Comparison of ENCODE assay signal across 1 cellular context in genomic region chr3:125003369-125003853, GRCh38.
TF ChIP-seq lines count a peak whose summit lies in the region.

No MANE protein-coding gene starts in this region.

TF ChIP-seq in IMR-90, 13 proteins besides CTCF, POLR2A, EP300 and RAD21 (continued from another document):
- TF ChIP-seq RFX5 (IDR thresholded peaks at IDR 0.05; ENCODE audit: low read depth, low read length): no peak
- TF ChIP-seq CEBPB (IDR thresholded peaks at IDR 0.05; ENCODE audit: low read depth, low read length): no peak
- no peak for TF ChIP-seq NFE2L2 (IDR thresholded peaks at IDR 0.05; ENCODE audit: low read depth, low read length)
- TF ChIP-seq MXI1 (IDR thresholded peaks at IDR 0.05; ENCODE audit: borderline replicate concordance, low read depth, low read length): no peak
- no peak for TF ChIP-seq USF2 (IDR thresholded peaks at IDR 0.05; ENCODE audit: low read depth, low read length)
- TF ChIP-seq FOS (IDR thresholded peaks at IDR 0.05; ENCODE audit: low read depth, low read length): no peak
- no peak for TF ChIP-seq ELK1 (IDR thresholded peaks at IDR 0.05; ENCODE audit: borderline replicate concordance, low read depth, low read length)
- no peak for TF ChIP-seq MAFK (IDR thresholded peaks at IDR 0.05; ENCODE audit: low read depth, low read length)
- TF ChIP-seq RCOR1 (IDR thresholded peaks at IDR 0.05; ENCODE audit: insufficient replicate concordance, low read length): no peak
- TF ChIP-seq MAZ (IDR thresholded peaks at IDR 0.05; ENCODE audit: borderline replicate concordance, low read depth, low read length): no peak
- TF ChIP-seq SMC3 (IDR thresholded peaks at IDR 0.05; ENCODE audit: low read depth, low read length): no peak
- TF ChIP-seq BHLHE40 (IDR thresholded peaks at IDR 0.05; ENCODE audit: low read depth, low read length): no peak
